2 cellular contexts compared by ENCODE assay signal in the genomic region with DNA sequence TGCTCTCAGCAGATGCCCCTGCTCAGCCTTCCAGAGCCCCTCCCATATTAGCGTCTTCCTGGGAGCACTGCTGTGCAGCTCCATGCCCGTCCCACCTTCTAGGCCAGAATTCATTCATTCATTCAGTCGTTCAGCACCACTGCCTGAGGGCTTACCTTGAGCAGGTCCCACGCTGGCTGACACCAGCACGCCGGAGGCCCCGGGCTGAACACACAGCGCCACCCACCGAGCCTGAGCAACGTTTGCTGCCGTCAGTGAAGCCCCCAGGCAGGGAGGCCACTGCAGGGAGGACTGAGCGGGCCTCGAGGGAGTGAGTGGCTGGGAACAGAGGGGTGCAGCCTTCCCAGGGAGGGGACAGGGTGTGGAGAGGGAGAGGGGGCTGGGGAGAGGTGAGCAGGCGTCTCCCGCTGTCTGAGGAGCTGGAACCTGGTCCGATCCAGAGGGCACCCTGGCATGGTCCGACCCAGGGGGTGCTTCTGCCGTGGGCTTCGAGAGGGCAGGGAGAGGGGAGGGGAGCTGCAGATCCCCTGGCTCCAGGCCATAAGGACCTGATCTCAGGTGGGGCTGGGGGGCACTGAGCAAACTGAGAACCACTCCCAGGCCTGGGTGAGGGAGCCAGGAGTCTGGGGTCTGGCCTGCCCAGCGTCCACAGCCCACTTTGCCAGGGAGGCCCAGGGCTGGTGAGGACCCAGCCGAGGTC.
TF ChIP-seq lines count a peak whose summit lies in the region.

No MANE protein-coding gene starts in this region.

TF ChIP-seq in HEK293, 187 proteins besides CTCF, POLR2A, EP300 and RAD21:
- TF ChIP-seq ZFHX2 (tag by site-specific recombination; conservative IDR thresholded peaks at IDR 0.05) (no peak), ZNF24 (tag by site-specific recombination; IDR thresholded peaks at IDR 0.05) (0 out of 2 replicates have a peak, but pooled peaks have one; percentile 26), ZIC2 (tag by site-specific recombination; IDR thresholded peaks at IDR 0.05) (peak; percentile 90), KLF8 (tag by site-specific recombination; IDR thresholded peaks at IDR 0.05) (no peak)

TF ChIP-seq in GM12878, 131 proteins besides CTCF, POLR2A, EP300 and RAD21:
- TF ChIP-seq ZNF24 (IDR thresholded peaks at IDR 0.05) (0 out of 2 replicates have a peak, but pooled peaks have one; percentile 17), HDAC2 (IDR thresholded peaks at IDR 0.05) (no peak), POLR2AphosphoS5 (IDR thresholded peaks at IDR 0.05; ENCODE audit: low read length) (no peak), CEBPB (IDR thresholded peaks at IDR 0.05; ENCODE audit: borderline replicate concordance in 1 of 2, low read depth in 2 of 2, low read length in 2 of 2) (no peak)
TF ChIP-seq in GM12878: peak in this region for 1.
